2 cellular contexts compared by ENCODE assay signal in genomic region chr10:97718178-97718577, GRCh38.
TF ChIP-seq lines count a peak whose summit lies in the region.

No MANE protein-coding gene starts in this region.

TF ChIP-seq in SK-N-SH, 30 proteins besides CTCF, POLR2A, EP300 and RAD21 (continued from another document):
- TF ChIP-seq REST (IDR thresholded peaks at IDR 0.05; ENCODE audit: low read depth, low read length) (no peak), NRF1 (IDR thresholded peaks at IDR 0.05; ENCODE audit: low read depth, low read length) (no peak), JUND (IDR thresholded peaks at IDR 0.05) (no peak), EZH2phosphoT487 (IDR thresholded peaks at IDR 0.05; ENCODE audit: borderline replicate concordance, low read depth) (no peak), RFX5 (IDR thresholded peaks at IDR 0.05; ENCODE audit: low read length) (no peak), GABPA (IDR thresholded peaks at IDR 0.05; ENCODE audit: low read depth) (no peak)
- TF ChIP-seq, protein P1, sequence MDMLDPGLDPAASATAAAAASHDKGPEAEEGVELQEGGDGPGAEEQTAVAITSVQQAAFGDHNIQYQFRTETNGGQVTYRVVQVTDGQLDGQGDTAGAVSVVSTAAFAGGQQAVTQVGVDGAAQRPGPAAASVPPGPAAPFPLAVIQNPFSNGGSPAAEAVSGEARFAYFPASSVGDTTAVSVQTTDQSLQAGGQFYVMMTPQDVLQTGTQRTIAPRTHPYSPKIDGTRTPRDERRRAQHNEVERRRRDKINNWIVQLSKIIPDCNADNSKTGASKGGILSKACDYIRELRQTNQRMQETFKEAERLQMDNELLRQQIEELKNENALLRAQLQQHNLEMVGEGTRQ (IDR thresholded peaks at IDR 0.05; ENCODE audit: borderline replicate concordance, low read depth, low read length), result no peak

TF ChIP-seq in SK-N-SH treated with all-trans-retinoic acid at 6 μM for 48 hours, 23 proteins besides CTCF, POLR2A, EP300 and RAD21 (continued from another document):
- TF ChIP-seq, protein P2, sequence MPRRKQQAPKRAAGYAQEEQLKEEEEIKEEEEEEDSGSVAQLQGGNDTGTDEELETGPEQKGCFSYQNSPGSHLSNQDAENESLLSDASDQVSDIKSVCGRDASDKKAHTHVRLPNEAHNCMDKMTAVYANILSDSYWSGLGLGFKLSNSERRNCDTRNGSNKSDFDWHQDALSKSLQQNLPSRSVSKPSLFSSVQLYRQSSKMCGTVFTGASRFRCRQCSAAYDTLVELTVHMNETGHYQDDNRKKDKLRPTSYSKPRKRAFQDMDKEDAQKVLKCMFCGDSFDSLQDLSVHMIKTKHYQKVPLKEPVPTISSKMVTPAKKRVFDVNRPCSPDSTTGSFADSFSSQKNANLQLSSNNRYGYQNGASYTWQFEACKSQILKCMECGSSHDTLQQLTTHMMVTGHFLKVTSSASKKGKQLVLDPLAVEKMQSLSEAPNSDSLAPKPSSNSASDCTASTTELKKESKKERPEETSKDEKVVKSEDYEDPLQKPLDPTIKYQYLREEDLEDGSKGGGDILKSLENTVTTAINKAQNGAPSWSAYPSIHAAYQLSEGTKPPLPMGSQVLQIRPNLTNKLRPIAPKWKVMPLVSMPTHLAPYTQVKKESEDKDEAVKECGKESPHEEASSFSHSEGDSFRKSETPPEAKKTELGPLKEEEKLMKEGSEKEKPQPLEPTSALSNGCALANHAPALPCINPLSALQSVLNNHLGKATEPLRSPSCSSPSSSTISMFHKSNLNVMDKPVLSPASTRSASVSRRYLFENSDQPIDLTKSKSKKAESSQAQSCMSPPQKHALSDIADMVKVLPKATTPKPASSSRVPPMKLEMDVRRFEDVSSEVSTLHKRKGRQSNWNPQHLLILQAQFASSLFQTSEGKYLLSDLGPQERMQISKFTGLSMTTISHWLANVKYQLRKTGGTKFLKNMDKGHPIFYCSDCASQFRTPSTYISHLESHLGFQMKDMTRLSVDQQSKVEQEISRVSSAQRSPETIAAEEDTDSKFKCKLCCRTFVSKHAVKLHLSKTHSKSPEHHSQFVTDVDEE (CRISPR knock-in tag; IDR thresholded peaks at IDR 0.05), result no peak
- no peak for TF ChIP-seq BACH2 (CRISPR knock-in tag; IDR thresholded peaks at IDR 0.05; ENCODE audit: borderline replicate concordance)
- TF ChIP-seq ZFP30 (CRISPR knock-in tag; IDR thresholded peaks at IDR 0.05), result no peak
- no peak for TF ChIP-seq ISL1 (CRISPR knock-in tag; IDR thresholded peaks at IDR 0.05)
- no peak for TF ChIP-seq CREB5 (CRISPR knock-in tag; IDR thresholded peaks at IDR 0.05; ENCODE audit: low read depth)
- no peak for TF ChIP-seq ESRRG (CRISPR knock-in tag; IDR thresholded peaks at IDR 0.05)
- no peak for TF ChIP-seq TCF4 (CRISPR knock-in tag; IDR thresholded peaks at IDR 0.05; ENCODE audit: borderline replicate concordance)
- no peak for TF ChIP-seq RARB (CRISPR knock-in tag; IDR thresholded peaks at IDR 0.05)
- no peak for TF ChIP-seq GLIS3 (CRISPR knock-in tag; IDR thresholded peaks at IDR 0.05)
- TF ChIP-seq ZC3H10 (CRISPR knock-in tag; IDR thresholded peaks at IDR 0.05), result no peak
- no peak for TF ChIP-seq ARNTL (CRISPR knock-in tag; IDR thresholded peaks at IDR 0.05; ENCODE audit: borderline replicate concordance, low read depth)
- TF ChIP-seq CSDC2 (CRISPR knock-in tag; IDR thresholded peaks at IDR 0.05), result no peak
- TF ChIP-seq ZNF70 (CRISPR knock-in tag; IDR thresholded peaks at IDR 0.05), result no peak
- no peak for TF ChIP-seq SNAI2 (CRISPR knock-in tag; IDR thresholded peaks at IDR 0.05)
- TF ChIP-seq PPARA (CRISPR knock-in tag; IDR thresholded peaks at IDR 0.05; ENCODE audit: borderline replicate concordance), result no peak
- no peak for TF ChIP-seq POU6F1 (CRISPR knock-in tag; IDR thresholded peaks at IDR 0.05; ENCODE audit: borderline replicate concordance, low read depth)
- no peak for TF ChIP-seq OSR1 (CRISPR knock-in tag; IDR thresholded peaks at IDR 0.05)
- no peak for TF ChIP-seq ZFP3 (CRISPR knock-in tag; IDR thresholded peaks at IDR 0.05)
- TF ChIP-seq, protein P3, sequence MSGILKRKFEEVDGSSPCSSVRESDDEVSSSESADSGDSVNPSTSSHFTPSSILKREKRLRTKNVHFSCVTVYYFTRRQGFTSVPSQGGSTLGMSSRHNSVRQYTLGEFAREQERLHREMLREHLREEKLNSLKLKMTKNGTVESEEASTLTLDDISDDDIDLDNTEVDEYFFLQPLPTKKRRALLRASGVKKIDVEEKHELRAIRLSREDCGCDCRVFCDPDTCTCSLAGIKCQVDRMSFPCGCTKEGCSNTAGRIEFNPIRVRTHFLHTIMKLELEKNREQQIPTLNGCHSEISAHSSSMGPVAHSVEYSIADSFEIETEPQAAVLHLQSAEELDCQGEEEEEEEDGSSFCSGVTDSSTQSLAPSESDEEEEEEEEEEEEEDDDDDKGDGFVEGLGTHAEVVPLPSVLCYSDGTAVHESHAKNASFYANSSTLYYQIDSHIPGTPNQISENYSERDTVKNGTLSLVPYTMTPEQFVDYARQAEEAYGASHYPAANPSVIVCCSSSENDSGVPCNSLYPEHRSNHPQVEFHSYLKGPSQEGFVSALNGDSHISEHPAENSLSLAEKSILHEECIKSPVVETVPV (CRISPR knock-in tag; IDR thresholded peaks at IDR 0.05), result no peak
